Comparison of ENCODE assay signal across 23 cellular contexts in the genomic region with DNA sequence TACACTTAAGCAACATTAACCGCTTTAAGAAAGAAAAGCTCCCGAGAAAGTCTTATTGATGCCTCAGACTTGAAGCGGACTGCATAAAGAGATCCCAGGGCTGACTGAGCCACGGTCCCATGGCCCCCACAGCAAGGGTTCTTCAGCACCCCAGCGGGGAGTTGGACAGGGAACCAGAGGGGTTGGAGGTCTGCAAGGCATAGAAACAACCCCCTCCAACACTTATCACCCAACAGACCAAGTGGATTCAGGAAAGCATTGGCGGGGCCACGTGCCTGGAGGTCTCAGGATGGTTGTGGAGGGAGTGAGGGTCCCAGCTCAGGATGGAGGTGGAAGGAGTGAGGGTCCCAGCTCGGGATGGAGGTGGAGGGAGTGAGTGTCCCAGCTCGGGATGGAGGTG.
"Had no signal": no experiment of that assay in that cellular context is flagged by ENCODE, and none has a peak within 500 bp of the region (broad histone marks: within the 10 kb centered on the region; RNA-seq: fewer than 3 reads in every experiment).

No MANE protein-coding gene starts in this region.

- H3K4me3 ChIP-seq: dorsolateral prefrontal cortex, heart right ventricle, lung, prostate gland, right atrium auricular region, thyroid gland, uterus had no signal

- H3K27ac Mint-ChIP-seq: activated naive CD8-positive, alpha-beta T cell treated with anti-CD3 and anti-CD28 coated beads for 36 hours; activated T-helper 2 cell treated with anti-CD3 and anti-CD28 coated beads, Interferon-gamma antibody, Interleukin-2, Interleukin-4, amounts not matched to agents 10 μg/mL and 5 μg/mL and 100 μg/mL, durations not matched to agents 14 hours and 24 hours and 36 hours; naive thymus-derived CD4-positive, alpha-beta T cell; T-helper 1 cell treated with Interleukin-12 subunit alpha and Interleukin-12 subunit beta and Interleukin-4 antibody, amounts not matched to agents 30 μg/mL and 1 μg/mL, for 36 hours had no signal

- H3K27me3 ChIP-seq: heart right ventricle, right atrium auricular region, thyroid gland, uterus had no signal

- H3K4me1 ChIP-seq: heart right ventricle, prostate gland, right atrium auricular region, thyroid gland, uterus had no signal

- H3K9me3 ChIP-seq: prostate gland, right atrium auricular region, thyroid gland, uterus had no signal

- H3K4me1 Mint-ChIP-seq: activated naive CD8-positive, alpha-beta T cell treated with anti-CD3 and anti-CD28 coated beads for 36 hours; naive thymus-derived CD4-positive, alpha-beta T cell; neural crest cell had no signal

- H3K27me3 Mint-ChIP-seq: activated naive CD8-positive, alpha-beta T cell treated with anti-CD3 and anti-CD28 coated beads for 36 hours; naive thymus-derived CD4-positive, alpha-beta T cell had no signal

- H3K36me3 ChIP-seq: heart right ventricle, prostate gland, right atrium auricular region, thyroid gland, uterus had no signal

- H3K9me3 Mint-ChIP-seq: activated naive CD8-positive, alpha-beta T cell treated with anti-CD3 and anti-CD28 coated beads for 36 hours; neural crest cell had no signal

- H3K27ac ChIP-seq: dorsolateral prefrontal cortex, epithelial cell of prostate, heart right ventricle, prostate gland, right atrium auricular region, thyroid gland, uterus had no signal

- H3K36me3 Mint-ChIP-seq: activated naive CD8-positive, alpha-beta T cell treated with anti-CD3 and anti-CD28 coated beads for 36 hours; naive thymus-derived CD4-positive, alpha-beta T cell had no signal

- H3K4me3 Mint-ChIP-seq: activated naive CD8-positive, alpha-beta T cell treated with anti-CD3 and anti-CD28 coated beads for 36 hours; activated T-cell treated with anti-CD3 and anti-CD28 coated beads, Interleukin-2, amount 50 U/mL, for 4 hours; naive thymus-derived CD4-positive, alpha-beta T cell; neural crest cell; T-helper 1 cell treated with Interleukin-12 subunit alpha and Interleukin-12 subunit beta and Interleukin-4 antibody, amounts not matched to agents 30 μg/mL and 1 μg/mL, for 36 hours had no signal

- DNase-seq: activated CD4-positive, alpha-beta T cell treated with anti-CD3 and anti-CD28 coated beads for 4 hours; activated CD4-positive, alpha-beta T cell treated with anti-CD3 and anti-CD28 coated beads, Interleukin-2, amount 50 U/mL, for 48 hours; activated CD4-positive, CD25-positive, alpha-beta regulatory T cell; activated CD8-positive, alpha-beta memory T cell treated with anti-CD3 and anti-CD28 coated beads, Interleukin-2, amount 50 U/mL, for 48 hours; activated naive CD4-positive, alpha-beta T cell treated with Interleukin-2 at 50 U/mL for 16 hours; activated naive CD8-positive, alpha-beta T cell treated with anti-CD3 and anti-CD28 coated beads for 36 hours; activated T-cell treated with anti-CD3 and anti-CD28 coated beads, Interleukin-2, amount 50 U/mL, for 4 hours; central memory CD4-positive, alpha-beta T cell; dorsolateral prefrontal cortex; heart right ventricle; naive thymus-derived CD4-positive, alpha-beta T cell; stimulated activated CD4-positive, alpha-beta T cell treated with anti-CD3 and anti-CD28 coated beads, Interleukin-4, amount 100 ng/mL, for 4 hours; stimulated activated naive CD8-positive, alpha-beta T cell treated with anti-CD3 and anti-CD28 coated beads, Interleukin-15, Interleukin-2, amounts not matched to agents 100 U/mL and 50 U/mL, for 24 hours; substantia nigra; thyroid gland; uterus had no signal

- ATAC-seq: activated T-cell treated with anti-CD3 and anti-CD28 coated beads, Interleukin-2, amount 50 U/mL, for 4 hours; heart right ventricle; naive thymus-derived CD4-positive, alpha-beta T cell; stimulated activated naive CD8-positive, alpha-beta T cell treated with anti-CD3 and anti-CD28 coated beads, Interleukin-15, Interleukin-2, amounts not matched to agents 100 U/mL and 50 U/mL, for 24 hours had no signal
